ENCODE assay signal across 9 cellular contexts in genomic region chr9:137138701-137139467, GRCh38. TPM values are rescaled to one million over a fixed set of nuclear protein-coding genes. Genes with fewer than 3 reads are reported as not detected.
DNase-seq lines count a peak whose midpoint lies in the region; ATAC-seq and TF ChIP-seq lines count a peak whose summit lies in the region.
"Had no signal": no experiment of that assay in that cellular context is flagged by ENCODE, and none has a peak within 500 bp of the region (broad histone marks: within the 10 kb centered on the region; RNA-seq: fewer than 3 reads in every experiment).

GRIN1 (plus strand) TSS chr9:137139154; CDS start chr9:137139487, 333 bp downstream.

- 2 to 10% (median 4%) methylated on average over 9 to 105 of the region's 105 CpGs for WGBS in adrenal gland, 4 donors

- TF ChIP-seq POLR2A in adrenal gland (IDR thresholded peaks at IDR 0.05) = no peak

- no peak within 1 kb of the TSS for H3K4me3 ChIP-seq in adrenal gland

- H3K4me1 ChIP-seq in adrenal gland (replicated peaks in 1 of 2) = peaks cover 0 to 4% of the 10 kb centered on the region in 2 donors

- no peaks in the 10 kb centered on the region for H3K36me3 ChIP-seq in adrenal gland (replicated peaks in 1 of 2)

- intact Hi-C loops in activated naive CD4-positive, alpha-beta T cell treated with anti-CD3 and anti-CD28 coated beads for 36 hours (cut with micrococcal nuclease) = no loop called here
- intact Hi-C loops in adrenal gland (cut with DNase I) = no loop called here
- intact Hi-C loops in CD14-positive monocyte (cut with micrococcal nuclease) = no loop called here

- no peak within 1 kb of the TSS for H3K27ac Mint-ChIP-seq in activated naive CD4-positive, alpha-beta T cell treated with anti-CD3 and anti-CD28 coated beads for 36 hours
- H3K27ac Mint-ChIP-seq in CD14-positive monocyte = peak within 1 kb of the TSS in 1 of 7 donors; percentile 80

- ATAC-seq in HG02678 (IDR thresholded peaks at IDR 0.05; ENCODE audit: unreplicated experiment) = no peak

- H3K4me3 Mint-ChIP-seq in activated naive CD4-positive, alpha-beta T cell treated with anti-CD3 and anti-CD28 coated beads for 36 hours = no peak within 1 kb of the TSS
- H3K4me3 Mint-ChIP-seq in CD14-positive monocyte = peak within 1 kb of the TSS in 1 of 2 donors; percentile 81

- TF ChIP-seq CTCF in adrenal gland (IDR thresholded peaks at IDR 0.05) (no peak), CD14-positive monocyte (IDR thresholded peaks at IDR 0.05) (no peak)

- H3K27me3 Mint-ChIP-seq in activated naive CD4-positive, alpha-beta T cell treated with anti-CD3 and anti-CD28 coated beads for 36 hours (ENCODE audit: low read depth) = peaks cover 55% of the 10 kb centered on the region
- peaks cover 59 to 77% (median 63%) of the 10 kb centered on the region in 3 donors for H3K27me3 Mint-ChIP-seq in CD14-positive monocyte (ENCODE audit: low read depth in 3 of 3)

- H3K9me3 ChIP-seq in adrenal gland (replicated peaks in 1 of 3) = no peaks in the 10 kb centered on the region

- no peaks in the 10 kb centered on the region for H3K36me3 Mint-ChIP-seq in activated naive CD4-positive, alpha-beta T cell treated with anti-CD3 and anti-CD28 coated beads for 36 hours (ENCODE audit: low read depth)
- H3K36me3 Mint-ChIP-seq in CD14-positive monocyte = peaks cover 0 to 2% of the 10 kb centered on the region in 2 donors

- peak; percentile 19 for DNase-seq in activated naive CD4-positive, alpha-beta T cell treated with Interleukin-2 at 50 U/mL for 16 hours
- no peak for DNase-seq in activated naive CD4-positive, alpha-beta T cell treated with anti-CD3 and anti-CD28 coated beads for 36 hours
- DNase-seq in adrenal gland (peak in 4 of 7 donors; percentile 35 to 61 (median 51)), iPS-NIHi11 (ENCODE audit: low spot score) (peak; percentile 93), GF-D8 (lab: John Stamatoyannopoulos, UW) (no peak), CD14-positive monocyte (ENCODE audit: low spot score) (no peak)
- DNase-seq: EL had no signal

- CTCF ChIA-PET in activated naive CD4-positive, alpha-beta T cell treated with anti-CD3 and anti-CD28 coated beads for 36 hours (lab: Charles Lee) = no interaction called here

- peaks cover 2% of the 10 kb centered on the region for H3K4me1 Mint-ChIP-seq in activated naive CD4-positive, alpha-beta T cell treated with anti-CD3 and anti-CD28 coated beads for 36 hours (ENCODE audit: low read depth)
- no peaks in the 10 kb centered on the region for H3K4me1 Mint-ChIP-seq in CD14-positive monocyte

- no peak within 1 kb of the TSS for H3K27ac ChIP-seq in adrenal gland
- H3K27ac ChIP-seq in temporal lobe (ENCODE audit: low read depth, low read length) = peak within 1 kb of the TSS; percentile 80

- peaks cover 85% of the 10 kb centered on the region for H3K27me3 ChIP-seq in adrenal gland

- no peaks in the 10 kb centered on the region for H3K9me3 Mint-ChIP-seq in activated naive CD4-positive, alpha-beta T cell treated with anti-CD3 and anti-CD28 coated beads for 36 hours
- H3K9me3 Mint-ChIP-seq in CD14-positive monocyte = peaks cover 0 to 7% (median 1%) of the 10 kb centered on the region in 7 donors

RNA-seq across cellular contexts. Expression of gene GRIN1, which starts in this region (rescaled TPM):
- under 1 TPM in 1 of 2 experiments, not detected in 1; 0.35 TPM for total RNA-seq in activated naive CD4-positive, alpha-beta T cell treated with anti-CD3 and anti-CD28 coated beads for 36 hours
- total RNA-seq in adrenal gland (under 1 TPM in 3 of 8 donors, not detected in 5; 0.04 to 0.28 (median 0.11) TPM), temporal lobe (41.8 TPM)
- polyA plus RNA-seq in adrenal gland (under 1 TPM; 0.04 to 0.16 (median 0.10) TPM), CD14-positive monocyte (not detected)

Comparison
In these comparisons a context has a peak if more than half of its experiments do, and no peak if none do; other contexts are left out.
1. RNA of gene GRIN1 (total RNA-seq): 41.8 TPM in temporal lobe (single experiment); 0.35 TPM in activated naive CD4-positive, alpha-beta T cell treated with anti-CD3 and anti-CD28 coated beads for 36 hours and 0.04 to 0.28 TPM in adrenal gland; every median in the first group is over 10 times any median in the second.
2. DNase-seq: peak in activated naive CD4-positive, alpha-beta T cell treated with Interleukin-2 at 50 U/mL for 16 hours (single experiment) and iPS-NIHi11 (single experiment); none in activated naive CD4-positive, alpha-beta T cell treated with anti-CD3 and anti-CD28 coated beads for 36 hours (single experiment), GF-D8 (single experiment) and CD14-positive monocyte (single experiment).
3. Peak in DNase-seq in adrenal gland; RNA of the gene not detected or under 1 TPM.